Comparison of ENCODE assay signal across 1 cellular context in the genomic region with DNA sequence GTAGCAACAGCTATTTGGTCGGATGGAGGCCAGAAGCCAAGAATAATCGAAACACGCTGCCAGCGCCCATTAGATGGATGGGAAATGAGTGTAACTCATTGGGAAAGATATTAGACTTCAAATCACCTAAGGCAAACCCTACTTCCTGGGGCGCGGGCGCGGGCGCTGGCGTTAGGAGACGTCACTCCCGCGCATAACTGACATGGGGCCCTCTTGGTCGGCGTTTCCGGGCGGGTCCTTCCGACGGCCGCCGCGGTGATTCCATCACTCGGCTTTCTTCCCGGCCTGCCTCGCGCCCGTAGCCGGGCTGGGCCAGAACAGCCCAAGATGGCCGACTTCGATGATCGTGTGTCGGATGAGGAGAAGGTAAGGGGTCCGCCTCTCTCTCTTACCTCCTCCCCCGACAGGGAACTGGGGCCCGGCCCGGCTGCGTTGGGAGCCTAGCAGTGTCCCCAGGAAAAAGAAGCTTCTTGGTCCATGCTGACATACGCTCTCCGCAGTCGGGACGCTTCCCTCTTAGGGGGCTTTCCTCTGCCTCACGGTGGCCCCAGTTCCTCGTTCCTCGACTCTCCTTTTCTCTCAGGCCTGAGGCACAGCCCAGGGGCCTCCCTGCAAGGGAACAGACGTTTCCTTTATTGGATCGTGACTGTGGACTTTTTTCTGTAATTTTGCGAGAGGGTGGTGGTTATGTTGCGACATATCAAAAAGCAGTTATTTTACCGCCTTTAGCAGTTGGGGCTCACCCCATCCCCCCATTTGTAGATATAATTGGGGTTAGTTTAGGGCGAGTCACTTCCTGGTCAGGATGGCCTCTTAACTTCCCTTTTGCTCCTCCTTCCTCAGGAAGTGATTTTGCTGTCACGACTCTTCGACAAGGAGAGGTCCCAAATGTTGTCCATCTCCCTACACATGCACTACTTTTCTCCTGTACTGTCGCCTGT.
TF ChIP-seq lines count a peak whose summit lies in the region.

A gene (plus strand): TSS at position 315 of the 941 bp plus-strand sequence. CDS start 13 bp downstream, at position 328.

TF ChIP-seq in K562, 482 proteins besides CTCF, POLR2A, EP300 and RAD21 (continued from another document and continues in another):
- TF ChIP-seq, protein P1, sequence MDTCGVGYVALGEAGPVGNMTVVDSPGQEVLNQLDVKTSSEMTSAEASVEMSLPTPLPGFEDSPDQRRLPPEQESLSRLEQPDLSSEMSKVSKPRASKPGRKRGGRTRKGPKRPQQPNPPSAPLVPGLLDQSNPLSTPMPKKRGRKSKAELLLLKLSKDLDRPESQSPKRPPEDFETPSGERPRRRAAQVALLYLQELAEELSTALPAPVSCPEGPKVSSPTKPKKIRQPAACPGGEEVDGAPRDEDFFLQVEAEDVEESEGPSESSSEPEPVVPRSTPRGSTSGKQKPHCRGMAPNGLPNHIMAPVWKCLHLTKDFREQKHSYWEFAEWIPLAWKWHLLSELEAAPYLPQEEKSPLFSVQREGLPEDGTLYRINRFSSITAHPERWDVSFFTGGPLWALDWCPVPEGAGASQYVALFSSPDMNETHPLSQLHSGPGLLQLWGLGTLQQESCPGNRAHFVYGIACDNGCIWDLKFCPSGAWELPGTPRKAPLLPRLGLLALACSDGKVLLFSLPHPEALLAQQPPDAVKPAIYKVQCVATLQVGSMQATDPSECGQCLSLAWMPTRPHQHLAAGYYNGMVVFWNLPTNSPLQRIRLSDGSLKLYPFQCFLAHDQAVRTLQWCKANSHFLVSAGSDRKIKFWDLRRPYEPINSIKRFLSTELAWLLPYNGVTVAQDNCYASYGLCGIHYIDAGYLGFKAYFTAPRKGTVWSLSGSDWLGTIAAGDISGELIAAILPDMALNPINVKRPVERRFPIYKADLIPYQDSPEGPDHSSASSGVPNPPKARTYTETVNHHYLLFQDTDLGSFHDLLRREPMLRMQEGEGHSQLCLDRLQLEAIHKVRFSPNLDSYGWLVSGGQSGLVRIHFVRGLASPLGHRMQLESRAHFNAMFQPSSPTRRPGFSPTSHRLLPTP (IDR thresholded peaks at IDR 0.05; ENCODE audit: borderline replicate concordance, extremely low read depth, insufficient read length): no peak
- TF ChIP-seq JUN (IDR thresholded peaks at IDR 0.05; ENCODE audit: borderline replicate concordance, low read depth, low read length) (peak; percentile 74; the same call in 1 of the 2 replicates), JUN (CRISPR knock-in tag; IDR thresholded peaks at IDR 0.05; ENCODE audit: borderline replicate concordance) (peak; percentile 40; the same call in 1 of the 2 replicates), KLF6 (CRISPR knock-in tag; IDR thresholded peaks at IDR 0.05; ENCODE audit: borderline replicate concordance) (peak; percentile 62; the same call in 1 of the 2 replicates), TEAD4 (IDR thresholded peaks at IDR 0.05; ENCODE audit: low read length) (no peak; the same call in 1 of the 2 replicates), TEAD4 (CRISPR knock-in tag; IDR thresholded peaks at IDR 0.05; ENCODE audit: borderline replicate concordance) (no peak), ARID1B (IDR thresholded peaks at IDR 0.05) (peak; percentile 44), RFX7 (CRISPR knock-in tag; IDR thresholded peaks at IDR 0.05) (no peak; the same call in 1 of the 2 replicates), KHSRP (IDR thresholded peaks at IDR 0.05) (peak; percentile 55), NFE2L1 (tag; IDR thresholded peaks at IDR 0.05; ENCODE audit: borderline replicate concordance, low read depth) (no peak), ZNF12 (CRISPR knock-in tag; IDR thresholded peaks at IDR 0.05) (peak; percentile 63; the same call in 1 of the 2 replicates), ATF1 (CRISPR knock-in tag; IDR thresholded peaks at IDR 0.05) (peak; percentile 77; the same call in 1 of the 2 replicates), ATF1 (tag; IDR thresholded peaks at IDR 0.05) (peak; percentile 98), CBX3 (IDR thresholded peaks at IDR 0.05; ENCODE audit: borderline replicate concordance in 1 of 2, low read length in 2 of 2) (peak in 1 of 2 experiments; percentile 41; a peak in 1 of 3 replicates), SMARCA4 (IDR thresholded peaks at IDR 0.05) (peak; percentile 64; the same call in 1 of the 2 replicates), NCOA6 (IDR thresholded peaks at IDR 0.05) (peak; percentile 50; the same call in 1 of the 2 replicates), BMI1 (IDR thresholded peaks at IDR 0.05; ENCODE audit: low read length) (no peak), GTF2E2 (tag; IDR thresholded peaks at IDR 0.05) (peak; percentile 95), MCM3 (IDR thresholded peaks at IDR 0.05) (no peak), NFE2 (IDR thresholded peaks at IDR 0.05; ENCODE audit: low read depth) (peak; percentile 42; the same call in 1 of the 2 replicates), CHD2 (IDR thresholded peaks at IDR 0.05; ENCODE audit: low read depth, low read length) (peak; percentile 54), DPF2 (IDR thresholded peaks at IDR 0.05) (peak; percentile 44), CXXC5 (CRISPR knock-in tag; IDR thresholded peaks at IDR 0.05) (peak; percentile 98), ZNF24 (IDR thresholded peaks at IDR 0.05) (0 out of 2 replicates have a peak, but pooled peaks have one; percentile 29), GATAD2A (IDR thresholded peaks at IDR 0.05) (peak; percentile 26; the same call in 1 of the 2 replicates)
- TF ChIP-seq, protein P2, sequence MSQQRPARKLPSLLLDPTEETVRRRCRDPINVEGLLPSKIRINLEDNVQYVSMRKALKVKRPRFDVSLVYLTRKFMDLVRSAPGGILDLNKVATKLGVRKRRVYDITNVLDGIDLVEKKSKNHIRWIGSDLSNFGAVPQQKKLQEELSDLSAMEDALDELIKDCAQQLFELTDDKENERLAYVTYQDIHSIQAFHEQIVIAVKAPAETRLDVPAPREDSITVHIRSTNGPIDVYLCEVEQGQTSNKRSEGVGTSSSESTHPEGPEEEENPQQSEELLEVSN (IDR thresholded peaks at IDR 0.05; ENCODE audit: borderline replicate concordance in 1 of 2, extremely low read depth in 1 of 2, insufficient read depth in 1 of 2, insufficient read length in 1 of 2, low read depth in 1 of 2, low read length in 1 of 2, poor library complexity in 1 of 2, severe bottlenecking in 1 of 2): peak; percentile 88 to 92
- TF ChIP-seq, protein P3, sequence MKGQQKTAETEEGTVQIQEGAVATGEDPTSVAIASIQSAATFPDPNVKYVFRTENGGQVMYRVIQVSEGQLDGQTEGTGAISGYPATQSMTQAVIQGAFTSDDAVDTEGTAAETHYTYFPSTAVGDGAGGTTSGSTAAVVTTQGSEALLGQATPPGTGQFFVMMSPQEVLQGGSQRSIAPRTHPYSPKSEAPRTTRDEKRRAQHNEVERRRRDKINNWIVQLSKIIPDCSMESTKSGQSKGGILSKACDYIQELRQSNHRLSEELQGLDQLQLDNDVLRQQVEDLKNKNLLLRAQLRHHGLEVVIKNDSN (CRISPR knock-in tag; IDR thresholded peaks at IDR 0.05): no peak
- TF ChIP-seq, protein P4, sequence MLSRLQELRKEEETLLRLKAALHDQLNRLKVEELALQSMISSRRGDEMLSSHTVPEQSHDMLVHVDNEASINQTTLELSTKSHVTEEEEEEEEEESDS (CRISPR knock-in tag; IDR thresholded peaks at IDR 0.05): no peak
- TF ChIP-seq, protein P5, sequence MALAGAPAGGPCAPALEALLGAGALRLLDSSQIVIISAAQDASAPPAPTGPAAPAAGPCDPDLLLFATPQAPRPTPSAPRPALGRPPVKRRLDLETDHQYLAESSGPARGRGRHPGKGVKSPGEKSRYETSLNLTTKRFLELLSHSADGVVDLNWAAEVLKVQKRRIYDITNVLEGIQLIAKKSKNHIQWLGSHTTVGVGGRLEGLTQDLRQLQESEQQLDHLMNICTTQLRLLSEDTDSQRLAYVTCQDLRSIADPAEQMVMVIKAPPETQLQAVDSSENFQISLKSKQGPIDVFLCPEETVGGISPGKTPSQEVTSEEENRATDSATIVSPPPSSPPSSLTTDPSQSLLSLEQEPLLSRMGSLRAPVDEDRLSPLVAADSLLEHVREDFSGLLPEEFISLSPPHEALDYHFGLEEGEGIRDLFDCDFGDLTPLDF (CRISPR knock-in tag; IDR thresholded peaks at IDR 0.05): 0 out of 2 replicates have a peak, but pooled peaks have one; percentile 13
- TF ChIP-seq, protein P6, sequence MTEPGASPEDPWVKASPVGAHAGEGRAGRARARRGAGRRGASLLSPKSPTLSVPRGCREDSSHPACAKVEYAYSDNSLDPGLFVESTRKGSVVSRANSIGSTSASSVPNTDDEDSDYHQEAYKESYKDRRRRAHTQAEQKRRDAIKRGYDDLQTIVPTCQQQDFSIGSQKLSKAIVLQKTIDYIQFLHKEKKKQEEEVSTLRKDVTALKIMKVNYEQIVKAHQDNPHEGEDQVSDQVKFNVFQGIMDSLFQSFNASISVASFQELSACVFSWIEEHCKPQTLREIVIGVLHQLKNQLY (CRISPR knock-in tag; conservative IDR thresholded peaks at IDR 0.05): 0 out of 4 replicates have a peak, but pooled peaks of 1 of the 2 experiments have one; percentile 0
- TF ChIP-seq, protein P7, sequence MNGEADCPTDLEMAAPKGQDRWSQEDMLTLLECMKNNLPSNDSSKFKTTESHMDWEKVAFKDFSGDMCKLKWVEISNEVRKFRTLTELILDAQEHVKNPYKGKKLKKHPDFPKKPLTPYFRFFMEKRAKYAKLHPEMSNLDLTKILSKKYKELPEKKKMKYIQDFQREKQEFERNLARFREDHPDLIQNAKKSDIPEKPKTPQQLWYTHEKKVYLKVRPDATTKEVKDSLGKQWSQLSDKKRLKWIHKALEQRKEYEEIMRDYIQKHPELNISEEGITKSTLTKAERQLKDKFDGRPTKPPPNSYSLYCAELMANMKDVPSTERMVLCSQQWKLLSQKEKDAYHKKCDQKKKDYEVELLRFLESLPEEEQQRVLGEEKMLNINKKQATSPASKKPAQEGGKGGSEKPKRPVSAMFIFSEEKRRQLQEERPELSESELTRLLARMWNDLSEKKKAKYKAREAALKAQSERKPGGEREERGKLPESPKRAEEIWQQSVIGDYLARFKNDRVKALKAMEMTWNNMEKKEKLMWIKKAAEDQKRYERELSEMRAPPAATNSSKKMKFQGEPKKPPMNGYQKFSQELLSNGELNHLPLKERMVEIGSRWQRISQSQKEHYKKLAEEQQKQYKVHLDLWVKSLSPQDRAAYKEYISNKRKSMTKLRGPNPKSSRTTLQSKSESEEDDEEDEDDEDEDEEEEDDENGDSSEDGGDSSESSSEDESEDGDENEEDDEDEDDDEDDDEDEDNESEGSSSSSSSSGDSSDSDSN (IDR thresholded peaks at IDR 0.05; ENCODE audit: borderline replicate concordance in 1 of 2, low read depth in 2 of 2, low read length in 2 of 2): peak in 1 of 2 experiments; percentile 90; a peak in 2 of 4 replicates
- TF ChIP-seq, protein P8, sequence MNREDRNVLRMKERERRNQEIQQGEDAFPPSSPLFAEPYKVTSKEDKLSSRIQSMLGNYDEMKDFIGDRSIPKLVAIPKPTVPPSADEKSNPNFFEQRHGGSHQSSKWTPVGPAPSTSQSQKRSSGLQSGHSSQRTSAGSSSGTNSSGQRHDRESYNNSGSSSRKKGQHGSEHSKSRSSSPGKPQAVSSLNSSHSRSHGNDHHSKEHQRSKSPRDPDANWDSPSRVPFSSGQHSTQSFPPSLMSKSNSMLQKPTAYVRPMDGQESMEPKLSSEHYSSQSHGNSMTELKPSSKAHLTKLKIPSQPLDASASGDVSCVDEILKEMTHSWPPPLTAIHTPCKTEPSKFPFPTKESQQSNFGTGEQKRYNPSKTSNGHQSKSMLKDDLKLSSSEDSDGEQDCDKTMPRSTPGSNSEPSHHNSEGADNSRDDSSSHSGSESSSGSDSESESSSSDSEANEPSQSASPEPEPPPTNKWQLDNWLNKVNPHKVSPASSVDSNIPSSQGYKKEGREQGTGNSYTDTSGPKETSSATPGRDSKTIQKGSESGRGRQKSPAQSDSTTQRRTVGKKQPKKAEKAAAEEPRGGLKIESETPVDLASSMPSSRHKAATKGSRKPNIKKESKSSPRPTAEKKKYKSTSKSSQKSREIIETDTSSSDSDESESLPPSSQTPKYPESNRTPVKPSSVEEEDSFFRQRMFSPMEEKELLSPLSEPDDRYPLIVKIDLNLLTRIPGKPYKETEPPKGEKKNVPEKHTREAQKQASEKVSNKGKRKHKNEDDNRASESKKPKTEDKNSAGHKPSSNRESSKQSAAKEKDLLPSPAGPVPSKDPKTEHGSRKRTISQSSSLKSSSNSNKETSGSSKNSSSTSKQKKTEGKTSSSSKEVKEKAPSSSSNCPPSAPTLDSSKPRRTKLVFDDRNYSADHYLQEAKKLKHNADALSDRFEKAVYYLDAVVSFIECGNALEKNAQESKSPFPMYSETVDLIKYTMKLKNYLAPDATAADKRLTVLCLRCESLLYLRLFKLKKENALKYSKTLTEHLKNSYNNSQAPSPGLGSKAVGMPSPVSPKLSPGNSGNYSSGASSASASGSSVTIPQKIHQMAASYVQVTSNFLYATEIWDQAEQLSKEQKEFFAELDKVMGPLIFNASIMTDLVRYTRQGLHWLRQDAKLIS (CRISPR knock-in tag; IDR thresholded peaks at IDR 0.05): peak; percentile 47; the same call in 1 of the 2 replicates
- TF ChIP-seq, protein P9, sequence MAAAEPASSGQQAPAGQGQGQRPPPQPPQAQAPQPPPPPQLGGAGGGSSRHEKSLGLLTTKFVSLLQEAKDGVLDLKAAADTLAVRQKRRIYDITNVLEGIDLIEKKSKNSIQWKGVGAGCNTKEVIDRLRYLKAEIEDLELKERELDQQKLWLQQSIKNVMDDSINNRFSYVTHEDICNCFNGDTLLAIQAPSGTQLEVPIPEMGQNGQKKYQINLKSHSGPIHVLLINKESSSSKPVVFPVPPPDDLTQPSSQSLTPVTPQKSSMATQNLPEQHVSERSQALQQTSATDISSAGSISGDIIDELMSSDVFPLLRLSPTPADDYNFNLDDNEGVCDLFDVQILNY (CRISPR knock-in tag; IDR thresholded peaks at IDR 0.05): peak; percentile 67; the same call in 1 of the 2 replicates
- TF ChIP-seq, protein P10, sequence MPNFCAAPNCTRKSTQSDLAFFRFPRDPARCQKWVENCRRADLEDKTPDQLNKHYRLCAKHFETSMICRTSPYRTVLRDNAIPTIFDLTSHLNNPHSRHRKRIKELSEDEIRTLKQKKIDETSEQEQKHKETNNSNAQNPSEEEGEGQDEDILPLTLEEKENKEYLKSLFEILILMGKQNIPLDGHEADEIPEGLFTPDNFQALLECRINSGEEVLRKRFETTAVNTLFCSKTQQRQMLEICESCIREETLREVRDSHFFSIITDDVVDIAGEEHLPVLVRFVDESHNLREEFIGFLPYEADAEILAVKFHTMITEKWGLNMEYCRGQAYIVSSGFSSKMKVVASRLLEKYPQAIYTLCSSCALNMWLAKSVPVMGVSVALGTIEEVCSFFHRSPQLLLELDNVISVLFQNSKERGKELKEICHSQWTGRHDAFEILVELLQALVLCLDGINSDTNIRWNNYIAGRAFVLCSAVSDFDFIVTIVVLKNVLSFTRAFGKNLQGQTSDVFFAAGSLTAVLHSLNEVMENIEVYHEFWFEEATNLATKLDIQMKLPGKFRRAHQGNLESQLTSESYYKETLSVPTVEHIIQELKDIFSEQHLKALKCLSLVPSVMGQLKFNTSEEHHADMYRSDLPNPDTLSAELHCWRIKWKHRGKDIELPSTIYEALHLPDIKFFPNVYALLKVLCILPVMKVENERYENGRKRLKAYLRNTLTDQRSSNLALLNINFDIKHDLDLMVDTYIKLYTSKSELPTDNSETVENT (CRISPR knock-in tag; IDR thresholded peaks at IDR 0.05): peak; percentile 92
